In genomic region chr6:1873781-1874180, GRCh38 we compare ENCODE assay signal across 18 cellular contexts.
A peak's percentile ranks its signal among the peaks of the same experiment; 100 is the strongest.
DNase-seq lines count a peak whose midpoint lies in the region; ATAC-seq and FAIRE-seq lines count a peak whose summit lies in the region.
"Had no signal": no experiment of that assay in that cellular context is flagged by ENCODE, and none has a peak within 500 bp of the region (broad histone marks: within the 10 kb centered on the region; RNA-seq: fewer than 3 reads in every experiment).

No MANE protein-coding gene starts in this region.

- ATAC-seq in sciatic nerve (peak; percentile 72), GM21423 (IDR thresholded peaks at IDR 0.05; ENCODE audit: unreplicated experiment) (no peak), HG02981 (IDR thresholded peaks at IDR 0.05; ENCODE audit: unreplicated experiment) (no peak)
- ATAC-seq: GM12878, HepG2 had no signal

- FAIRE-seq in HTR-8/SVneo (lab: Jason Lieb, UNC), result peak; percentile 16
- FAIRE-seq: A204.1, GM12878, GM19239, HepG2, RCC 7860 had no signal

- DNase-seq in HTR-8/SVneo (ENCODE audit: insufficient read length, low spot score), result no peak
- peak; percentile 72 for DNase-seq in medulla oblongata (ENCODE audit: extremely low spot score)
- DNase-seq in sciatic nerve (ENCODE audit: low spot score), result no peak
- DNase-seq in SKM-1 (lab: John Stamatoyannopoulos, UW; ENCODE audit: unreplicated experiment), result no peak
- no peak for DNase-seq in D341Med (ENCODE audit: low spot score)
- DNase-seq: DMS79, GM23248, NCI-H1417 treated with DMSO at 0.1 percent for 48 hours, NCI-H2081 treated with DMSO at 0.1 percent for 48 hours, SHP77 treated with DMSO at 0.1 percent for 48 hours had no signal

- intact Hi-C loops in sciatic nerve (cut with DNase I), result no loop called here

- H3K27ac ChIP-seq in cingulate gyrus (ENCODE audit: low read depth, low read length), result peak overlapping the region; percentile 35
- H3K27ac ChIP-seq: GM23248 had no signal
